In the genomic region with DNA sequence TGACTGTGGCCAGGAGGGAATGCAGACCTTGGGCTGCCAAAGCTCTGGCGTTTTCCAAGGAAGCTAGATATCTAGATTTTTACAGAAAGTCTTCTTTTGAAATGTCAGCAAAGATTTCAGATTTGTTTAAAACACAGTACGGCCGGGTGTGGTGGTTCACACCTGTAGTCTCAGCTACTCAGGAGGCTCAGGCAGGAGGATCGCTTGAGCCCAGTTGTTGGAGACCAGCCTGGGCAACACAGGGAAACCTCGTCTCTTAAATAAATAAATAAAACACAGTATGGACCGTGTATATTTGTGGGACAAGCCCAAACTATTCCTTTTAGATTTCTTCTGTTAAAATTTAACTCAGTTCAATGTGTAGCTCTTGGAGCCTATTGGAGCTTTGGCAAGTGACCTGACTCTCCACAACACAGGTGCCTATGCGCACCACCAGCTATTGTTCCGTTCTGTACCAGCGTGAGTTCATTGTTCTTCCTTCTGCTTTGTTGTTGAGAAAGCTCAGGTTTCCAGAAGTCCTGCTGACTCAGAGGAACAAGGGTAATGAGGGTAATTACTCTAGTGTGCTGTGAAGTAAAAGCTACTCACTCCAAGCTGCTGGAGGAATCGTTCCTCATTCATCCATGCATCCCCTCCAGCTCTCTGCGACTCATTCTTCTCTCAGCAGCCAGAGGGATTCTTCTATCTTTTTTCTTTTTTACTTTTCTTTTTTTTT, we compare ENCODE assay signal across 9 cellular contexts.
A peak's percentile ranks its signal among the peaks of the same experiment; 100 is the strongest.
DNase-seq lines count a peak whose midpoint lies in the region; ATAC-seq, FAIRE-seq and TF ChIP-seq lines count a peak whose summit lies in the region.
"Had no signal": no experiment of that assay in that cellular context is flagged by ENCODE, and none has a peak within 500 bp of the region (broad histone marks: within the 10 kb centered on the region; RNA-seq: fewer than 3 reads in every experiment).

No MANE protein-coding gene starts in this region.

- TF ChIP-seq CTCF in AG09319 (IDR thresholded peaks at IDR 0.05; ENCODE audit: low read depth, low read length) = no peak

- H3K4me3 Mint-ChIP-seq in stimulated activated effector memory CD8-positive, alpha-beta T cell treated with anti-CD3 and anti-CD28 coated beads, Interleukin-12 subunit alpha, Interleukin-12 subunit beta, amount 100 ng/mL, for 72 hours = no peak overlapping the region

- peak; percentile 3 for DNase-seq in AG09319 (ENCODE audit: extremely low read depth, low read depth)
- peak; percentile 71 for DNase-seq in M059J (ENCODE audit: low read depth)
- peak; percentile 10 for DNase-seq in RCC 7860 (ENCODE audit: low spot score)
- DNase-seq in iPS DF 4.7 (ENCODE audit: extremely low read depth, low spot score) = peak; percentile 89
- DNase-seq in stimulated activated effector memory CD8-positive, alpha-beta T cell treated with anti-CD3 and anti-CD28 coated beads, Interleukin-12 subunit alpha, Interleukin-12 subunit beta, amount 100 ng/mL, for 72 hours (ENCODE audit: low spot score in 2 of 2) = no peak
- no peak for DNase-seq in hepatic stellate cell (ENCODE audit: low spot score)
- DNase-seq: T-helper 1 cell had no signal

- peaks cover 4% of the 10 kb centered on the region for H3K9me3 Mint-ChIP-seq in stimulated activated effector memory CD8-positive, alpha-beta T cell treated with anti-CD3 and anti-CD28 coated beads, Interleukin-12 subunit alpha, Interleukin-12 subunit beta, amount 100 ng/mL, for 72 hours

- no peaks in the 10 kb centered on the region for H3K36me3 Mint-ChIP-seq in stimulated activated effector memory CD8-positive, alpha-beta T cell treated with anti-CD3 and anti-CD28 coated beads, Interleukin-12 subunit alpha, Interleukin-12 subunit beta, amount 100 ng/mL, for 72 hours

- no peak for FAIRE-seq in RCC 7860 (lab: Jason Lieb, UNC)

- no peaks in the 10 kb centered on the region for H3K4me1 Mint-ChIP-seq in stimulated activated effector memory CD8-positive, alpha-beta T cell treated with anti-CD3 and anti-CD28 coated beads, Interleukin-12 subunit alpha, Interleukin-12 subunit beta, amount 100 ng/mL, for 72 hours

- H3K27ac Mint-ChIP-seq in stimulated activated effector memory CD8-positive, alpha-beta T cell treated with anti-CD3 and anti-CD28 coated beads, Interleukin-12 subunit alpha, Interleukin-12 subunit beta, amount 100 ng/mL, for 72 hours = no peak overlapping the region

- ATAC-seq in stimulated activated effector memory CD8-positive, alpha-beta T cell treated with anti-CD3 and anti-CD28 coated beads, Interleukin-12 subunit alpha, Interleukin-12 subunit beta, amount 100 ng/mL, for 72 hours = no peak
- ATAC-seq in GM18909 (IDR thresholded peaks at IDR 0.05; ENCODE audit: poor library complexity, unreplicated experiment) = no peak
- no peak for ATAC-seq in activated CD4-positive, CD25-positive, alpha-beta regulatory T cell treated with anti-CD3 and anti-CD28 coated beads, Interleukin-2, amount 50 U/mL, for 24 hours

Comparison
In these comparisons a context has a peak if more than half of its experiments do, and no peak if none do; other contexts are left out.
1. DNase-seq: peak in AG09319 (single experiment), M059J (single experiment), RCC 7860 (single experiment) and iPS DF 4.7 (single experiment); none in stimulated activated effector memory CD8-positive, alpha-beta T cell treated with anti-CD3 and anti-CD28 coated beads, Interleukin-12 subunit alpha, Interleukin-12 subunit beta, amount 100 ng/mL, for 72 hours (0 of 2) and hepatic stellate cell (single experiment).